ENCODE assay signal across 8 cellular contexts in genomic region chr2:196640031-196640548, GRCh38. TPM values are rescaled to one million over a fixed set of nuclear protein-coding genes. Genes with fewer than 3 reads are reported as not detected.
DNase-seq lines count a peak whose midpoint lies in the region; ATAC-seq and TF ChIP-seq lines count a peak whose summit lies in the region.

No MANE protein-coding gene starts in this region.

- 7 to 9% methylated on average over 12 of the region's 12 CpGs for WGBS in thyroid gland, 2 donors

- peak overlapping the region; percentile 89 for H3K9ac ChIP-seq in iPS-18a (ENCODE audit: low read length)

- H3K4me1 ChIP-seq in iPS-18a (ENCODE audit: control insufficient read depth, low read depth, low read length) (peaks cover 12% of the 10 kb centered on the region), thyroid gland (no peaks in the 10 kb centered on the region)

- DNase-seq in activated T-cell treated with anti-CD3 and anti-CD28 coated beads, Interleukin-2, amount 50 U/mL, for 4 hours, result no peak
- no peak for DNase-seq in activated T-cell treated with anti-CD3 and anti-CD28 coated beads, Interleukin-2, amount 50 U/mL, for 1 hour
- DNase-seq in SW480 (ENCODE audit: low spot score), result peak; percentile 19
- no peak for DNase-seq in thyroid gland
- no peak for DNase-seq in NCI-H1105 treated with DMSO at 0.1 percent for 48 hours (lab: John Stamatoyannopoulos, UW)

- no peaks in the 10 kb centered on the region for H3K36me3 Mint-ChIP-seq in activated T-cell treated with anti-CD3 and anti-CD28 coated beads, Interleukin-2, amount 50 U/mL, for 4 hours (ENCODE audit: insufficient read depth)

- no peak for TF ChIP-seq CTCF in thyroid gland (IDR thresholded peaks at IDR 0.05)

- ATAC-seq in activated T-cell treated with anti-CD3 and anti-CD28 coated beads, Interleukin-2, amount 50 U/mL, for 4 hours, result no peak
- no peak for ATAC-seq in HG03460 (IDR thresholded peaks at IDR 0.05; ENCODE audit: unreplicated experiment)
- ATAC-seq in GM18868 (IDR thresholded peaks at IDR 0.05; ENCODE audit: unreplicated experiment), result no peak

- H3K27ac ChIP-seq in iPS-18a (ENCODE audit: low read length) (peak overlapping the region; percentile 81), thyroid gland (no peak overlapping the region)

- H3K4me3 ChIP-seq in iPS-18a (ENCODE audit: low read length) (peak overlapping the region; percentile 99), thyroid gland (replicated peaks in 1 of 3) (peak overlapping the region in 2 of 3 donors; percentile 34 to 35)

- H3K4me1 Mint-ChIP-seq in activated T-cell treated with anti-CD3 and anti-CD28 coated beads, Interleukin-2, amount 50 U/mL, for 4 hours (ENCODE audit: low read depth), result peaks cover 10% of the 10 kb centered on the region

- H3K36me3 ChIP-seq in iPS-18a (ENCODE audit: control insufficient read depth, low read depth, low read length) (no peaks in the 10 kb centered on the region), thyroid gland (no peaks in the 10 kb centered on the region)

- H3K9me3 ChIP-seq in iPS-18a (ENCODE audit: control insufficient read depth, low read depth, low read length) (no peaks in the 10 kb centered on the region), thyroid gland (no peaks in the 10 kb centered on the region)

- intact Hi-C loops in thyroid gland (cut with DNase I), result no loop called here

- H3K27me3 ChIP-seq in iPS-18a (ENCODE audit: control insufficient read depth, insufficient read depth, low read length), result no peaks in the 10 kb centered on the region
- no peaks in the 10 kb centered on the region for H3K27me3 ChIP-seq in thyroid gland

- H3K4me3 Mint-ChIP-seq in activated T-cell treated with anti-CD3 and anti-CD28 coated beads, Interleukin-2, amount 50 U/mL, for 4 hours, result peak overlapping the region; percentile 88

- TF ChIP-seq POLR2A in thyroid gland (IDR thresholded peaks at IDR 0.05), result no peak

- H3K9me3 Mint-ChIP-seq in activated T-cell treated with anti-CD3 and anti-CD28 coated beads, Interleukin-2, amount 50 U/mL, for 4 hours, result no peaks in the 10 kb centered on the region

- no peaks in the 10 kb centered on the region for H3K27me3 Mint-ChIP-seq in activated T-cell treated with anti-CD3 and anti-CD28 coated beads, Interleukin-2, amount 50 U/mL, for 4 hours (ENCODE audit: low read depth)

RNA-seq across cellular contexts. Expression of gene CCDC150, which starts 0.6 kb away (rescaled TPM):
- 1 to 10 TPM; 4.2 to 4.8 (median 4.5) TPM for total RNA-seq in activated T-cell treated with anti-CD3 and anti-CD28 coated beads, Interleukin-2, amount 50 U/mL, for 4 hours
- 1 to 10 TPM in 3 of 4 donors, under 1 TPM in 1; 0.94 to 3.2 (median 1.5) TPM for total RNA-seq in thyroid gland

RNA-seq across cellular contexts. Expression of gene HECW2, which starts 46.7 kb away (rescaled TPM):
- total RNA-seq in activated T-cell treated with anti-CD3 and anti-CD28 coated beads, Interleukin-2, amount 50 U/mL, for 4 hours, result 1 to 10 TPM; 1.0 to 2.2 (median 2.0) TPM
- total RNA-seq in thyroid gland, result 10 to 100 TPM; 22.9 to 34.7 (median 30.7) TPM

Comparison
In these comparisons a context has a peak if more than half of its experiments do, and no peak if none do; other contexts are left out.
1. RNA of gene HECW2, which starts 46.7 kb away (total RNA-seq): 22.9 to 34.7 TPM in thyroid gland; 1.0 to 2.2 TPM in activated T-cell treated with anti-CD3 and anti-CD28 coated beads, Interleukin-2, amount 50 U/mL, for 4 hours; every median in the first group is over 4 times any median in the second.